Comparison of ENCODE assay signal across 27 cellular contexts in genomic region chr11:120376547-120377182, GRCh38. TPM values are rescaled to one million over a fixed set of nuclear protein-coding genes. Genes with fewer than 3 reads are reported as not detected.
A peak's percentile ranks its signal among the peaks of the same experiment; 100 is the strongest.
DNase-seq lines count a peak whose midpoint lies in the region; ATAC-seq, FAIRE-seq and TF ChIP-seq lines count a peak whose summit lies in the region.
"Had no signal": no experiment of that assay in that cellular context is flagged by ENCODE, and none has a peak within 500 bp of the region (broad histone marks: within the 10 kb centered on the region; RNA-seq: fewer than 3 reads in every experiment).

No MANE protein-coding gene starts in this region.

- no peak for TF ChIP-seq POLR2A in HepG2 (IDR thresholded peaks at IDR 0.05; ENCODE audit: insufficient read depth in 1 of 2, low read depth in 2 of 2, low read length in 2 of 2)
- TF ChIP-seq POLR2A in right lobe of liver (IDR thresholded peaks at IDR 0.05), result no peak
- no peak for TF ChIP-seq POLR2A in uterus (IDR thresholded peaks at IDR 0.05)

- ATAC-seq in HepG2 (no peak), right lobe of liver (no peak), left colon (peak; percentile 26)
- ATAC-seq: GM12878 had no signal

- TF ChIP-seq RAD21 in HepG2 (CRISPR knock-in tag; IDR thresholded peaks at IDR 0.05), result no peak

- POLR2A ChIA-PET in HepG2 (lab: Yijun Ruan, JAX), result interaction anchor here (1.3 kb wide), 1 partner anchor 14 kb away, joined by 4 read pairs; no protein-coding TSS in a partner anchor

- TF ChIP-seq EP300 in HepG2 (IDR thresholded peaks at IDR 0.05; ENCODE audit: low read depth in 2 of 2, low read length in 2 of 2) (no peak), HepG2 (CRISPR knock-in tag; IDR thresholded peaks at IDR 0.05; ENCODE audit: borderline replicate concordance) (no peak)

- in situ Hi-C loops in HepG2 (cut with HindIII; ENCODE audit: extremely low pct_ligation_motif_present, low pct_unique_long_range_greater_than_20kb), result no loop called here

- no peak for DNase-seq in HepG2 (ENCODE audit: low spot score)
- no peak for DNase-seq in right lobe of liver
- no peak for DNase-seq in left colon
- DNase-seq in smooth muscle cell (lab: John Stamatoyannopoulos, UW; ENCODE audit: unreplicated experiment), result no peak
- no peak for DNase-seq in NCI-H345 treated with DMSO at 0.1 percent for 48 hours (lab: John Stamatoyannopoulos, UW; ENCODE audit: unreplicated experiment)
- no peak for DNase-seq in NCI-H1436 treated with DMSO at 0.1 percent for 48 hours (lab: John Stamatoyannopoulos, UW)
- DNase-seq in uterus, result no peak
- DNase-seq: C1 segment of cervical spinal cord; CD4-positive, alpha-beta memory T cell; COR-L47; GDM1; GOT3; HFFc6; Kasumi-1; NCI-H1092 treated with DMSO at 0.1 percent for 48 hours; NCI-H1436; NCI-H1930; NCI-H2107; NCI-H446; NCI-H526; NCI-H82; PC-9; SHP77 had no signal

- 95% methylated on average over 6 of the region's 6 CpGs for WGBS in HepG2 (ENCODE audit: low lambda C conversion rate)
- WGBS in right lobe of liver (ENCODE audit: insufficient coverage, low coverage, low lambda C conversion rate, missing lambda C conversion rate), result 73% methylated on average over 6 of the region's 6 CpGs
- WGBS in smooth muscle cell (ENCODE audit: low lambda C conversion rate), result 76% methylated on average over 6 of the region's 6 CpGs

- intact Hi-C loops in HepG2 (cut with micrococcal nuclease; ENCODE audit: unreplicated experiment), result no loop called here
- intact Hi-C loops in right lobe of liver (cut with DNase I), result no loop called here
- intact Hi-C loops in left colon (cut with DNase I, micrococcal nuclease), result no loop called here
- intact Hi-C loops in uterus (cut with DNase I; ENCODE audit: low total_unique reads), result no loop called here

- peaks cover 6% of the 10 kb centered on the region for H3F3A ChIP-seq in smooth muscle cell (ENCODE audit: low read depth)

- H3K4me1 ChIP-seq in HepG2 (ENCODE audit: insufficient read depth, low read length) (peaks cover 57% of the 10 kb centered on the region), right lobe of liver (peaks cover 0 to 31% (median 8%) of the 10 kb centered on the region in 4 donors), smooth muscle cell (ENCODE audit: low read depth) (peaks cover 9% of the 10 kb centered on the region), uterus (no peaks in the 10 kb centered on the region)

- H3K27ac ChIP-seq in HepG2 (ENCODE audit: extremely low read length, insufficient read depth, low read length) (no peak overlapping the region), right lobe of liver (no peak overlapping the region), smooth muscle cell (ENCODE audit: low read depth) (peak overlapping the region; percentile 73), uterus (no peak overlapping the region)
- H3K27ac ChIP-seq: HL-60, PC-9 had no signal

- H3K4me2 ChIP-seq in HepG2 (ENCODE audit: low read depth, low read length) (no peak overlapping the region), smooth muscle cell (no peak overlapping the region)
- H3K4me2 ChIP-seq: PC-9 had no signal

- H3K36me3 ChIP-seq in HepG2 (replicated peaks in 1 of 2; ENCODE audit: control insufficient read depth in 1 of 2, insufficient read depth in 2 of 2, low read length in 2 of 2) (no peaks in the 10 kb centered on the region), right lobe of liver (no peaks in the 10 kb centered on the region), smooth muscle cell (ENCODE audit: low read depth) (no peaks in the 10 kb centered on the region), uterus (no peaks in the 10 kb centered on the region)
- H3K36me3 ChIP-seq: HAP-1 had no signal

- H3K27me3 ChIP-seq in HepG2 (ENCODE audit: control insufficient read depth in 1 of 2, insufficient read depth in 2 of 2, low read length in 2 of 2), result no peaks in the 10 kb centered on the region
- H3K27me3 ChIP-seq in right lobe of liver, result no peaks in the 10 kb centered on the region
- no peaks in the 10 kb centered on the region for H3K27me3 ChIP-seq in smooth muscle cell (ENCODE audit: low read depth)
- no peaks in the 10 kb centered on the region for H3K27me3 ChIP-seq in uterus

- H3K9ac ChIP-seq in HepG2 (ENCODE audit: insufficient read depth, low read depth, low read length) (no peak overlapping the region), smooth muscle cell (ENCODE audit: low read depth) (no peak overlapping the region)

- CTCF ChIA-PET in HepG2 (lab: Yijun Ruan, JAX; ENCODE audit: low intra/inter-chr PET ratio, low total read pairs), result no interaction called here

- H3K9me3 ChIP-seq in HepG2 (ENCODE audit: low read length) (peaks cover 4% of the 10 kb centered on the region; the same call in 1 of the 2 replicates), right lobe of liver (no peaks in the 10 kb centered on the region), smooth muscle cell (replicated peaks; ENCODE audit: low read depth) (peaks cover 3% of the 10 kb centered on the region), uterus (no peaks in the 10 kb centered on the region)

- H4K20me1 ChIP-seq in HepG2 (ENCODE audit: insufficient read depth, low read length), result peaks cover 19% of the 10 kb centered on the region
- H4K20me1 ChIP-seq in smooth muscle cell (ENCODE audit: low read depth), result peaks cover 82% of the 10 kb centered on the region

- H2AFZ ChIP-seq in HepG2 (ENCODE audit: low read length), result no peak overlapping the region
- H2AFZ ChIP-seq in smooth muscle cell (ENCODE audit: low read depth), result no peak overlapping the region
- H2AFZ ChIP-seq: PC-9 had no signal

- H3K79me2 ChIP-seq in HepG2 (ENCODE audit: insufficient read depth, low read length) (peaks cover 97% of the 10 kb centered on the region), smooth muscle cell (ENCODE audit: low read depth) (peaks cover 100% of the 10 kb centered on the region)

- no TSS peak for BruUV-seq in HepG2 (replicated peaks; lab: Mats Ljungman, UMichigan)

- H3K4me3 ChIP-seq in HepG2 (replicated peaks in 1 of 3; ENCODE audit: insufficient read depth in 1 of 3, low read depth in 2 of 3, low read length in 3 of 3) (no peak overlapping the region), right lobe of liver (no peak overlapping the region), smooth muscle cell (no peak overlapping the region), uterus (no peak overlapping the region)
- H3K4me3 ChIP-seq: GM12878, HAP-1, PC-9 had no signal

- no peak for TF ChIP-seq CTCF in HepG2 (CRISPR knock-in tag; IDR thresholded peaks at IDR 0.05)
- TF ChIP-seq CTCF in right lobe of liver (IDR thresholded peaks at IDR 0.05), result no peak
- no peak for TF ChIP-seq CTCF in smooth muscle cell (IDR thresholded peaks at IDR 0.05; ENCODE audit: borderline replicate concordance, insufficient read depth, poor library complexity, severe bottlenecking)
- no peak for TF ChIP-seq CTCF in uterus (IDR thresholded peaks at IDR 0.05)

- FAIRE-seq in HepG2 (lab: Jason Lieb, UNC) (no peak), colon (lab: Jason Lieb, UNC) (peak; percentile 57)
- FAIRE-seq: GM12878 had no signal

RNA-seq across cellular contexts. Expression of gene ARHGEF12, which starts 40.5 kb away (rescaled TPM):
- total RNA-seq in HepG2 (2016; rRNA removed; fragmentation: Illumina TruSeq; extraction: Trizol), result 54.4 and 72.2 TPM in 2 replicates
- total RNA-seq in HepG2 (2016; cell fraction: cytosol; rRNA removed; fragmentation: Illumina TruSeq; extraction: Trizol; ENCODE audit: low read depth), result 23.8 and 24.8 TPM in 2 replicates
- 51.9 and 66.9 TPM in 2 replicates for total RNA-seq in HepG2 (2016; cell fraction: insoluble cytoplasmic fraction; rRNA removed; fragmentation: Illumina TruSeq; extraction: Trizol)
- 27.8 and 29.0 TPM in 2 replicates for total RNA-seq in HepG2 (2016; cell fraction: membrane; rRNA removed; fragmentation: Illumina TruSeq; extraction: Trizol)
- total RNA-seq in HepG2 (2016; cell fraction: nucleus; rRNA removed; fragmentation: Illumina TruSeq; extraction: Trizol), result 65.7 and 68.9 TPM in 2 replicates
- polyA plus RNA-seq in HepG2 (2011; rRNA removed), result 16.2 and 17.9 TPM in 2 replicates
- 10.1 and 15.9 TPM in 2 replicates for polyA plus RNA-seq in HepG2 (2011; cell fraction: cytosol; rRNA removed)
- 18.6 and 22.0 TPM in 2 replicates for polyA plus RNA-seq in HepG2 (2011; cell fraction: nucleus; rRNA removed)
- 30.2 and 31.4 TPM in 2 replicates for polyA plus RNA-seq in HepG2 (2012)
- polyA plus RNA-seq in HepG2 (2016; cell fraction: cytosol; fragmentation: Illumina TruSeq; extraction: Trizol; ENCODE audit: low read depth), result 0.95 and 1.2 TPM in 2 replicates
- 35.8 and 36.1 TPM in 2 replicates for polyA plus RNA-seq in HepG2 (2016; cell fraction: insoluble cytoplasmic fraction; fragmentation: Illumina TruSeq; extraction: Trizol; ENCODE audit: low read depth)
- polyA plus RNA-seq in HepG2 (2016; cell fraction: membrane; fragmentation: Illumina TruSeq; extraction: Trizol; ENCODE audit: low read depth), result 5.1 and 6.3 TPM in 2 replicates
- 31.1 and 33.7 TPM in 2 replicates for polyA plus RNA-seq in HepG2 (2016; cell fraction: nucleus; fragmentation: Illumina TruSeq; extraction: Trizol; ENCODE audit: insufficient read depth, low read depth)
- polyA minus RNA-seq in HepG2 (2011; rRNA and poly(A)+ RNA removed; ENCODE audit: low replicate concordance), result 46.5 and 46.8 TPM in 2 replicates
- polyA minus RNA-seq in HepG2 (2011; cell fraction: cytosol; rRNA and poly(A)+ RNA removed), result 52.1 and 66.1 TPM in 2 replicates
- 151 and 164 TPM in 2 replicates for polyA minus RNA-seq in HepG2 (2011; cell fraction: nucleus; rRNA and poly(A)+ RNA removed)
- 100 to 1,000 TPM in 3 of 6 experiments, 10 to 100 TPM in 3; 75.1 to 113 (median 94.0) TPM for total RNA-seq in right lobe of liver
- total RNA-seq in left colon, result 100 to 1,000 TPM in 1 of 2 donors, 10 to 100 TPM in 1; 99.1 to 107 TPM
- total RNA-seq in smooth muscle cell, result 89.4 and 108 TPM in 2 replicates
- polyA plus RNA-seq in smooth muscle cell, result 24.6 and 29.2 TPM in 2 replicates
- total RNA-seq in uterus, result 100 to 1,000 TPM in 2 of 4 donors, 10 to 100 TPM in 2; 82.6 to 161 (median 125) TPM

RNA-seq across cellular contexts. Expression of gene TLCD5, which starts 51.6 kb away (rescaled TPM):
- total RNA-seq in HepG2 (2016; rRNA removed; fragmentation: Illumina TruSeq; extraction: Trizol), result 4.1 and 6.1 TPM in 2 replicates
- 9.6 and 10.5 TPM in 2 replicates for total RNA-seq in HepG2 (2016; cell fraction: cytosol; rRNA removed; fragmentation: Illumina TruSeq; extraction: Trizol; ENCODE audit: low read depth)
- 3.9 and 5.8 TPM in 2 replicates for total RNA-seq in HepG2 (2016; cell fraction: insoluble cytoplasmic fraction; rRNA removed; fragmentation: Illumina TruSeq; extraction: Trizol)
- total RNA-seq in HepG2 (2016; cell fraction: membrane; rRNA removed; fragmentation: Illumina TruSeq; extraction: Trizol), result 9.2 and 11.6 TPM in 2 replicates
- 5.6 and 5.9 TPM in 2 replicates for total RNA-seq in HepG2 (2016; cell fraction: nucleus; rRNA removed; fragmentation: Illumina TruSeq; extraction: Trizol)
- 7.2 and 7.6 TPM in 2 replicates for polyA plus RNA-seq in HepG2 (2011; rRNA removed)
- 5.8 and 7.1 TPM in 2 replicates for polyA plus RNA-seq in HepG2 (2011; cell fraction: cytosol; rRNA removed)
- polyA plus RNA-seq in HepG2 (2011; cell fraction: nucleus; rRNA removed), result 10.9 and 15.5 TPM in 2 replicates
- 3.8 and 5.5 TPM in 2 replicates for polyA plus RNA-seq in HepG2 (2012)
- 12.4 and 13.2 TPM in 2 replicates for polyA plus RNA-seq in HepG2 (2016; cell fraction: cytosol; fragmentation: Illumina TruSeq; extraction: Trizol; ENCODE audit: low read depth)
- 3.1 and 3.6 TPM in 2 replicates for polyA plus RNA-seq in HepG2 (2016; cell fraction: insoluble cytoplasmic fraction; fragmentation: Illumina TruSeq; extraction: Trizol; ENCODE audit: low read depth)
- polyA plus RNA-seq in HepG2 (2016; cell fraction: membrane; fragmentation: Illumina TruSeq; extraction: Trizol; ENCODE audit: low read depth), result 8.8 and 10.0 TPM in 2 replicates
- 10.3 and 11.4 TPM in 2 replicates for polyA plus RNA-seq in HepG2 (2016; cell fraction: nucleus; fragmentation: Illumina TruSeq; extraction: Trizol; ENCODE audit: insufficient read depth, low read depth)
- polyA minus RNA-seq in HepG2 (2011; rRNA and poly(A)+ RNA removed; ENCODE audit: low replicate concordance), result 9.7 and 11.0 TPM in 2 replicates
- 2.6 and 3.7 TPM in 2 replicates for polyA minus RNA-seq in HepG2 (2011; cell fraction: cytosol; rRNA and poly(A)+ RNA removed)
- polyA minus RNA-seq in HepG2 (2011; cell fraction: nucleus; rRNA and poly(A)+ RNA removed), result 4.5 and 8.3 TPM in 2 replicates
- total RNA-seq in right lobe of liver, result 1 to 10 TPM in 1 of 6 experiments, under 1 TPM in 5; 0.07 to 1.3 (median 0.38) TPM
- 1 to 10 TPM in 1 of 2 donors, under 1 TPM in 1; 0.49 to 1.1 TPM for total RNA-seq in left colon
- total RNA-seq in smooth muscle cell, result 3.9 and 6.0 TPM in 2 replicates
- polyA plus RNA-seq in smooth muscle cell, result 5.1 and 6.6 TPM in 2 replicates
- total RNA-seq in uterus, result 10 to 100 TPM in 2 of 4 donors, 1 to 10 TPM in 1, under 1 TPM in 1; 0.51 to 17.1 (median 6.4) TPM
